Comparison of ENCODE assay signal across 1 cellular context in genomic region chr1:228072658-228073043, GRCh38.
TF ChIP-seq lines count a peak whose summit lies in the region.

No MANE protein-coding gene starts in this region.

TF ChIP-seq in HepG2, 621 proteins besides CTCF, POLR2A, EP300 and RAD21:
- TF ChIP-seq ZNF782 (CRISPR knock-in tag; IDR thresholded peaks at IDR 0.05; ENCODE audit: borderline replicate concordance) (no peak), MAFK (conservative IDR thresholded peaks at IDR 0.05 in 1 of 2, IDR thresholded peaks at IDR 0.05 in 1 of 2; ENCODE audit: low read length in 2 of 2) (peak; percentile 48 to 55; a peak in 3 of 4 replicates)
